ENCODE assay signal across 1 cellular context in genomic region chr18:702957-703659, GRCh38.
TF ChIP-seq lines count a peak whose summit lies in the region.

No MANE protein-coding gene starts in this region.

TF ChIP-seq in HepG2, 621 proteins besides CTCF, POLR2A, EP300 and RAD21 (continues in another document):
- TF ChIP-seq FOXP1 (IDR thresholded peaks at IDR 0.05) (no peak), FOXP1 (CRISPR knock-in tag; IDR thresholded peaks at IDR 0.05) (0 out of 2 replicates have a peak, but pooled peaks have one; percentile 17), CEBPB (IDR thresholded peaks at IDR 0.05; ENCODE audit: borderline replicate concordance, low read depth, low read length) (peak; percentile 28; the same call in 1 of the 2 replicates), ARID5B (CRISPR knock-in tag; IDR thresholded peaks at IDR 0.05) (peak; percentile 50), DMAP1 (CRISPR knock-in tag; IDR thresholded peaks at IDR 0.05) (peak; percentile 33; the same call in 1 of the 2 replicates), ARID4A (CRISPR knock-in tag; IDR thresholded peaks at IDR 0.05; ENCODE audit: borderline replicate concordance) (peak; percentile 26; the same call in 1 of the 2 replicates), FOSL2 (CRISPR knock-in tag; IDR thresholded peaks at IDR 0.05) (peak; percentile 65), SKI (IDR thresholded peaks at IDR 0.05; ENCODE audit: partially characterized antibody) (no peak), KLF6 (CRISPR knock-in tag; IDR thresholded peaks at IDR 0.05) (0 out of 2 replicates have a peak, but pooled peaks have one; percentile 41), GATAD2A (CRISPR knock-in tag; IDR thresholded peaks at IDR 0.05) (peak; percentile 48), CREM (IDR thresholded peaks at IDR 0.05) (0 out of 2 replicates have a peak, but pooled peaks have one; percentile 6), CREM (CRISPR knock-in tag; IDR thresholded peaks at IDR 0.05) (no peak), DRAP1 (CRISPR knock-in tag; IDR thresholded peaks at IDR 0.05) (no peak), KMT2A (CRISPR knock-in tag; IDR thresholded peaks at IDR 0.05) (0 out of 2 replicates have a peak, but pooled peaks have one; percentile 45), SSRP1 (CRISPR knock-in tag; IDR thresholded peaks at IDR 0.05) (0 out of 2 replicates have a peak, but pooled peaks have one; percentile 41), HNF4A (CRISPR knock-in tag; IDR thresholded peaks at IDR 0.05) (peak; percentile 71), HOXD1 (CRISPR knock-in tag; IDR thresholded peaks at IDR 0.05) (no peak), ZSCAN5A (CRISPR knock-in tag; IDR thresholded peaks at IDR 0.05; ENCODE audit: borderline replicate concordance) (no peak), KAT8 (CRISPR knock-in tag; IDR thresholded peaks at IDR 0.05) (peak; percentile 55; the same call in 1 of the 2 replicates), ZBTB40 (IDR thresholded peaks at IDR 0.05) (no peak), ZBTB40 (CRISPR knock-in tag; IDR thresholded peaks at IDR 0.05) (peak; percentile 20; the same call in 1 of the 2 replicates), ZC3H4 (CRISPR knock-in tag; IDR thresholded peaks at IDR 0.05; ENCODE audit: borderline replicate concordance) (no peak), SRF (IDR thresholded peaks at IDR 0.05; ENCODE audit: low read depth, low read length) (no peak), ZFP91 (CRISPR knock-in tag; IDR thresholded peaks at IDR 0.05; ENCODE audit: borderline replicate concordance) (no peak), ZSCAN25 (CRISPR knock-in tag; IDR thresholded peaks at IDR 0.05) (0 out of 2 replicates have a peak, but pooled peaks have one; percentile 46), ZFP82 (CRISPR knock-in tag; IDR thresholded peaks at IDR 0.05; ENCODE audit: borderline replicate concordance) (no peak), HMG20A (CRISPR knock-in tag; IDR thresholded peaks at IDR 0.05; ENCODE audit: borderline replicate concordance) (0 out of 2 replicates have a peak, but pooled peaks have one; percentile 19), ATF7-NPFF (CRISPR knock-in tag; IDR thresholded peaks at IDR 0.05; ENCODE audit: low read depth) (0 out of 2 replicates have a peak, but pooled peaks have one; percentile 29), ZNF777 (CRISPR knock-in tag; IDR thresholded peaks at IDR 0.05) (peak; percentile 43; the same call in 1 of the 2 replicates), ZNF713 (CRISPR knock-in tag; IDR thresholded peaks at IDR 0.05) (no peak), MAX (IDR thresholded peaks at IDR 0.05) (peak; percentile 62), MAZ (IDR thresholded peaks at IDR 0.05; ENCODE audit: borderline replicate concordance, low read depth, low read length) (no peak), MAZ (CRISPR knock-in tag; IDR thresholded peaks at IDR 0.05; ENCODE audit: low read depth) (0 out of 2 replicates have a peak, but pooled peaks have one; percentile 35), MXI1 (IDR thresholded peaks at IDR 0.05; ENCODE audit: borderline replicate concordance, low read depth, low read length) (peak; percentile 37; the same call in 1 of the 3 replicates), HIC2 (CRISPR knock-in tag; IDR thresholded peaks at IDR 0.05; ENCODE audit: low read depth) (peak; percentile 55; the same call in 1 of the 2 replicates)
